In the genomic region with DNA sequence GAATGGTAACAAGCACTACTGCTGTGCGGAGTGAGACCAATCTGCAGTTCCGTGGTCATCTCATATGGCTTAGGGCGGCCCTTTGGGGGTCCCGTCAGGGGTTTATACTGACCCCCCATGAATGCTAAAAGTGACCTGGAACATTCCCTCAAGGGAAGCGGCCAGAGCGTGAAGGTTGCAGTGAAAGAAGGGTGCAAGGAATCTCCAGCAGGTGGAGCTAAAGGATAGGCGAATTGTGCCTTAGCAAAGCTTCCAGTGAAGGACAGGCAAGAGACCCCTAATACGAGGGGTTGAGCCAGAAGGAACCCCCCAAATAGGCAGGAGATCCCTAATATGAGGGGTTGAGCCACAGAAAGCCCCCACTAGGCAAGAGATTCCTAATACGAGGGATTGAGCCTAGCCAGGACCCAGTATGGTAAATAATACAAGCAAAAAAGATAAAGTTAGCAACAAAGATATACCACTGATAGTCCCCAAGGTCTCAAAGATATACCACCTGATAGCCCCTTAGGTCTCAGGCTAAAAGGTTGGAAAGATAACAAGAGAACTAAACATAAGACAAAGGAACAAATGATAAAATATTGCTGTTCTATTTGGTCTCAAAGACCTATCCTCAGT, we compare ENCODE assay signal across 8 cellular contexts. TPM values are rescaled to one million over a fixed set of nuclear protein-coding genes. Genes with fewer than 3 reads are reported as not detected.
A peak's percentile ranks its signal among the peaks of the same experiment; 100 is the strongest.
DNase-seq lines count a peak whose midpoint lies in the region; ATAC-seq and TF ChIP-seq lines count a peak whose summit lies in the region.

No MANE protein-coding gene starts in this region.

- H3K27me3 Mint-ChIP-seq in activated CD8-positive, alpha-beta T cell treated with anti-CD3 and anti-CD28 coated beads for 36 hours, result no peaks in the 10 kb centered on the region
- H3K27me3 Mint-ChIP-seq in endothelial cell (ENCODE audit: unreplicated experiment), result peaks cover 6% of the 10 kb centered on the region
- H3K27me3 Mint-ChIP-seq in stimulated activated naive CD8-positive, alpha-beta T cell treated with anti-CD3 and anti-CD28 coated beads, Interleukin-15, amount 100 ng/mL, for 72 hours, result no peaks in the 10 kb centered on the region

- no peak overlapping the region for H3K4me3 ChIP-seq in AG09309 (ENCODE audit: control insufficient read depth, low read depth, low read length)

- no peak overlapping the region for H3K27ac Mint-ChIP-seq in activated CD8-positive, alpha-beta T cell treated with anti-CD3 and anti-CD28 coated beads for 36 hours
- no peak overlapping the region for H3K27ac Mint-ChIP-seq in endothelial cell (ENCODE audit: unreplicated experiment)
- no peak overlapping the region for H3K27ac Mint-ChIP-seq in stimulated activated naive CD8-positive, alpha-beta T cell treated with anti-CD3 and anti-CD28 coated beads, Interleukin-15, amount 100 ng/mL, for 72 hours

- DNase-seq in AG09309 (ENCODE audit: low read depth) (no peak), GM19238 (ENCODE audit: insufficient read length, low spot score) (peak; percentile 60), NCI-H345 treated with DMSO at 0.1 percent for 48 hours (lab: John Stamatoyannopoulos, UW; ENCODE audit: unreplicated experiment) (peak; percentile 30), endothelial cell (ENCODE audit: low spot score) (peak; percentile 68), mucosa of gallbladder (ENCODE audit: low spot score) (peak; percentile 69)
- peak; percentile 67 for DNase-seq in activated CD8-positive, alpha-beta T cell treated with anti-CD3 and anti-CD28 coated beads for 36 hours
- peak; percentile 51 to 53 for DNase-seq in stimulated activated naive CD8-positive, alpha-beta T cell treated with anti-CD3 and anti-CD28 coated beads, Interleukin-15, amount 100 ng/mL, for 72 hours

- CTCF ChIA-PET in activated CD8-positive, alpha-beta T cell treated with anti-CD3 and anti-CD28 coated beads for 36 hours (lab: Charles Lee), result interaction anchor here (0.6 to 4.0 kb wide), 16 partner anchors 11 to 282 kb away, joined by 3 to 43 read pairs (median 4); partner anchors contain the start of genes CCDC51, NME6 and TMA7

- H3K36me3 Mint-ChIP-seq in activated CD8-positive, alpha-beta T cell treated with anti-CD3 and anti-CD28 coated beads for 36 hours (ENCODE audit: low read depth), result peaks cover 32% of the 10 kb centered on the region
- H3K36me3 Mint-ChIP-seq in endothelial cell (ENCODE audit: low read depth, unreplicated experiment), result peaks cover 41% of the 10 kb centered on the region

- POLR2A ChIA-PET in activated CD8-positive, alpha-beta T cell treated with anti-CD3 and anti-CD28 coated beads for 36 hours (lab: Charles Lee), result interaction anchor here (0.6 to 1.3 kb wide), 3 partner anchors 20 to 127 kb away, joined by 3 read pairs; no protein-coding TSS in a partner anchor

- peak; percentile 24 for ATAC-seq in activated CD8-positive, alpha-beta T cell treated with anti-CD3 and anti-CD28 coated beads for 36 hours
- peak; percentile 38 for ATAC-seq in stimulated activated naive CD8-positive, alpha-beta T cell treated with anti-CD3 and anti-CD28 coated beads, Interleukin-15, amount 100 ng/mL, for 72 hours
- no peak for ATAC-seq in GM21367 (IDR thresholded peaks at IDR 0.05; ENCODE audit: unreplicated experiment)

- intact Hi-C loops in activated CD8-positive, alpha-beta T cell treated with anti-CD3 and anti-CD28 coated beads for 36 hours (cut with micrococcal nuclease), result loop anchor here (5.0 to 10.0 kb wide), 3 partner anchors 121 to 271 kb away; no protein-coding TSS in a partner anchor

- peaks cover 23% of the 10 kb centered on the region for H3K4me1 Mint-ChIP-seq in activated CD8-positive, alpha-beta T cell treated with anti-CD3 and anti-CD28 coated beads for 36 hours (ENCODE audit: low read depth)
- H3K4me1 Mint-ChIP-seq in endothelial cell (ENCODE audit: unreplicated experiment), result peaks cover 12% of the 10 kb centered on the region
- H3K4me1 Mint-ChIP-seq in stimulated activated naive CD8-positive, alpha-beta T cell treated with anti-CD3 and anti-CD28 coated beads, Interleukin-15, amount 100 ng/mL, for 72 hours, result peaks cover 26% of the 10 kb centered on the region

- no peak overlapping the region for H3K4me3 Mint-ChIP-seq in activated CD8-positive, alpha-beta T cell treated with anti-CD3 and anti-CD28 coated beads for 36 hours
- no peak overlapping the region for H3K4me3 Mint-ChIP-seq in endothelial cell (ENCODE audit: unreplicated experiment)
- no peak overlapping the region for H3K4me3 Mint-ChIP-seq in stimulated activated naive CD8-positive, alpha-beta T cell treated with anti-CD3 and anti-CD28 coated beads, Interleukin-15, amount 100 ng/mL, for 72 hours

- no peaks in the 10 kb centered on the region for H3K9me3 Mint-ChIP-seq in activated CD8-positive, alpha-beta T cell treated with anti-CD3 and anti-CD28 coated beads for 36 hours
- no peaks in the 10 kb centered on the region for H3K9me3 Mint-ChIP-seq in endothelial cell (ENCODE audit: unreplicated experiment)
- no peaks in the 10 kb centered on the region for H3K9me3 Mint-ChIP-seq in stimulated activated naive CD8-positive, alpha-beta T cell treated with anti-CD3 and anti-CD28 coated beads, Interleukin-15, amount 100 ng/mL, for 72 hours

- TF ChIP-seq CTCF in AG09309 (IDR thresholded peaks at IDR 0.05; ENCODE audit: control insufficient read depth, insufficient read depth, low read depth, low read length, missing control alignments), result peak; percentile 84
- peak; percentile 79 for TF ChIP-seq CTCF in activated CD8-positive, alpha-beta T cell treated with anti-CD3 and anti-CD28 coated beads for 36 hours (IDR thresholded peaks at IDR 0.05)
- TF ChIP-seq CTCF in endothelial cell (IDR thresholded peaks at IDR 0.05; ENCODE audit: unreplicated experiment), result peak; percentile 61

RNA-seq across cellular contexts. Expression of gene NME6, which starts 27.5 kb away (rescaled TPM):
- total RNA-seq in activated CD8-positive, alpha-beta T cell treated with anti-CD3 and anti-CD28 coated beads for 36 hours, result 10 to 100 TPM; 23.2 to 31.0 TPM
- total RNA-seq in endothelial cell (ENCODE audit: unreplicated experiment) (31.0 TPM), mucosa of gallbladder (28.1 TPM)

RNA-seq across cellular contexts. Expression of gene ZNF589, which starts 32.8 kb away (rescaled TPM):
- 10 to 100 TPM; 30.4 to 32.8 TPM for total RNA-seq in activated CD8-positive, alpha-beta T cell treated with anti-CD3 and anti-CD28 coated beads for 36 hours
- total RNA-seq in endothelial cell (ENCODE audit: unreplicated experiment) (22.0 TPM), mucosa of gallbladder (10.0 TPM)

RNA-seq across cellular contexts. Expression of gene CAMP, which starts 50.4 kb away (rescaled TPM):
- not detected for total RNA-seq in activated CD8-positive, alpha-beta T cell treated with anti-CD3 and anti-CD28 coated beads for 36 hours
- total RNA-seq in endothelial cell (ENCODE audit: unreplicated experiment) (not detected), mucosa of gallbladder (not detected)

RNA-seq across cellular contexts. Expression of gene SPINK8, which starts 59.8 kb away (rescaled TPM):
- total RNA-seq in activated CD8-positive, alpha-beta T cell treated with anti-CD3 and anti-CD28 coated beads for 36 hours, result not detected
- total RNA-seq in endothelial cell (ENCODE audit: unreplicated experiment), result not detected
- not detected for total RNA-seq in mucosa of gallbladder
